In the genomic region with DNA sequence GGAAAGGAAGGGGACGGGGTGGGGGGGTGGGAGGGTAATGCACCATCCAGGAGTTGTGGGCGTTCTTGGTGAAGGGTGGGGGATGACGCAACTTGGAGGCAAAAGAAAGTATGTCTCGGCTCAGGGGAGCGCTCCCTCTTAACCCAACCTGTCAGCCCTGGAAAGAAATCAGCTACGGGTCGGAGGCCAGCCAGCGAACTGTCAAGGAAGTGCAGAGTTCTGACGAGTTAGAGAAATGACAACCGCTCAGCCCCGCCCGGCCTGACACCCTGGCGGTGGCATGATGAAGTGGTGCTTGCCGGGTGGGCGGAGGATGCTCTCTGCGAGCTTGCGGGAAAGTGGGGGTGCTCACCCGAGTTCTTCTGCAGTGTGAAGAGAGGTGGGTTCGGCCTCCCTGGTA, we compare ENCODE assay signal across 8 cellular contexts. TPM values are rescaled to one million over a fixed set of nuclear protein-coding genes. Genes with fewer than 3 reads are reported as not detected.
A peak's percentile ranks its signal among the peaks of the same experiment; 100 is the strongest.
DNase-seq lines count a peak whose midpoint lies in the region; ATAC-seq, FAIRE-seq and TF ChIP-seq lines count a peak whose summit lies in the region.
"Not testable (repeated sequence)": the region's sequence is repeated elsewhere in the genome, so short reads cannot be mapped to it uniquely, and the experiment has no call there.

No MANE protein-coding gene starts in this region.

- peak in 1 of 2 experiments; percentile 61 for DNase-seq in A549 (ENCODE audit: low read depth in 1 of 2, low spot score in 1 of 2)
- DNase-seq in GM23248, result peak; percentile 33
- peak; percentile 45 for DNase-seq in NOMO-1 treated with dmso at 0.1 percent for 144 hours (lab: John Stamatoyannopoulos, UW; ENCODE audit: unreplicated experiment)
- peak; percentile 80 for DNase-seq in activated CD4-positive, alpha-beta T cell treated with anti-CD3 and anti-CD28 coated beads, Interleukin-2, amount 10 ng/mL, durations not matched to agents 7 days and 5 days
- peak; percentile 19 for DNase-seq in fibroblast of villous mesenchyme (ENCODE audit: low read depth)
- DNase-seq in naive thymus-derived CD4-positive, alpha-beta T cell, result peak; percentile 58 to 83 (median 71)
- peak in 2 of 3 donors; percentile 47 to 52 for DNase-seq in stimulated activated CD4-positive, alpha-beta T cell treated with anti-CD3 and anti-CD28 coated beads, TNF-alpha, amount 100 ng/mL, for 1 hour (ENCODE audit: low read depth in 3 of 3, low spot score in 1 of 3)

- peaks cover 17% of the 10 kb centered on the region; the same call in 2 of the 3 replicates for H3K4me1 ChIP-seq in A549
- not testable (repeated sequence) for H3K4me1 ChIP-seq in GM23248 (ENCODE audit: insufficient read depth); naive thymus-derived CD4-positive, alpha-beta T cell (ENCODE audit: control insufficient read depth in 2 of 2, insufficient read depth in 2 of 2, low read length in 2 of 2)

- peak overlapping the region; percentile 14 for H3K4me3 Mint-ChIP-seq in activated CD4-positive, alpha-beta T cell treated with anti-CD3 and anti-CD28 coated beads, Interleukin-2, amount 10 ng/mL, durations not matched to agents 7 days and 5 days
- H3K4me3 Mint-ChIP-seq in activated naive CD8-positive, alpha-beta T cell, result peak overlapping the region; percentile 49
- peak overlapping the region; percentile 59 to 80 (median 78) for H3K4me3 Mint-ChIP-seq in naive thymus-derived CD4-positive, alpha-beta T cell

- not testable (repeated sequence) for H3K4me3 ChIP-seq in A549; GM23248; fibroblast of villous mesenchyme (ENCODE audit: low read depth, low read length); naive thymus-derived CD4-positive, alpha-beta T cell (ENCODE audit: low read length)

- intact Hi-C loops in naive thymus-derived CD4-positive, alpha-beta T cell (cut with micrococcal nuclease), result loop anchor here in 1 of 2 donors (1.0 to 2.0 kb wide), 2 partner anchors 15 to 67 kb away; a partner anchor contains a TSS

- H3K27ac ChIP-seq in A549, result peak overlapping the region; percentile 69; a peak in 4 of 6 replicates
- not testable (repeated sequence) for H3K27ac ChIP-seq in GM23248; naive thymus-derived CD4-positive, alpha-beta T cell (ENCODE audit: low read depth, low read length)

- not testable (repeated sequence) for H3K27ac Mint-ChIP-seq in activated CD4-positive, alpha-beta T cell treated with anti-CD3 and anti-CD28 coated beads, Interleukin-2, amount 10 ng/mL, durations not matched to agents 7 days and 5 days; activated naive CD8-positive, alpha-beta T cell
- H3K27ac Mint-ChIP-seq in naive thymus-derived CD4-positive, alpha-beta T cell, result peak overlapping the region in 6 of 9 donors; percentile 8 to 83 (median 68)

- not testable (repeated sequence) for H3K9me2 ChIP-seq in GM23248 (ENCODE audit: insufficient read depth)

- not testable (repeated sequence) for TF ChIP-seq EP300 in A549 (IDR thresholded peaks at IDR 0.05)

- in situ Hi-C loops in GM23248 (cut with MboI), result not testable (repeated sequence)

- POLR2A ChIA-PET in A549 (lab: Yijun Ruan, JAX); naive thymus-derived CD4-positive, alpha-beta T cell (lab: Charles Lee): not testable (repeated sequence)
- POLR2A ChIA-PET in activated CD4-positive, alpha-beta T cell treated with anti-CD3 and anti-CD28 coated beads, Interleukin-2, amount 10 ng/mL, durations not matched to agents 7 days and 5 days (lab: Charles Lee), result interaction anchor here (1.2 kb wide), 1 partner anchor 84 kb away, joined by 5 read pairs; no protein-coding TSS in a partner anchor

- H3K36me3 ChIP-seq in GM23248 (ENCODE audit: low read depth); naive thymus-derived CD4-positive, alpha-beta T cell (ENCODE audit: control insufficient read depth in 2 of 3, insufficient read depth in 3 of 3, low read length in 3 of 3): not testable (repeated sequence)

- not testable (repeated sequence) for H3K27me3 ChIP-seq in GM23248 (replicated peaks; ENCODE audit: insufficient read depth); naive thymus-derived CD4-positive, alpha-beta T cell (ENCODE audit: control insufficient read depth in 2 of 2, insufficient read depth in 2 of 2, low read length in 2 of 2)

- WGBS in A549 (ENCODE audit: missing lambda C conversion rate), result 5% methylated on average over 15 of the region's 19 CpGs
- WGBS in GM23248 (ENCODE audit: low coverage in 1 of 2, low lambda C conversion rate in 2 of 2, missing lambda C conversion rate in 2 of 2), 2 experiments, result 3 to 5% methylated on average over 15 to 19 of the region's 19 CpGs

- peak overlapping the region; percentile 67 for H3K4me2 ChIP-seq in A549
- not testable (repeated sequence) for H3K4me2 ChIP-seq in GM23248 (ENCODE audit: unreplicated experiment)

- not testable (repeated sequence) for H3K27me3 Mint-ChIP-seq in activated CD4-positive, alpha-beta T cell treated with anti-CD3 and anti-CD28 coated beads, Interleukin-2, amount 10 ng/mL, durations not matched to agents 7 days and 5 days; activated naive CD8-positive, alpha-beta T cell; naive thymus-derived CD4-positive, alpha-beta T cell

- H3K36me3 Mint-ChIP-seq in activated CD4-positive, alpha-beta T cell treated with anti-CD3 and anti-CD28 coated beads, Interleukin-2, amount 10 ng/mL, durations not matched to agents 7 days and 5 days (ENCODE audit: low read depth); activated naive CD8-positive, alpha-beta T cell; naive thymus-derived CD4-positive, alpha-beta T cell: not testable (repeated sequence)

- not testable (repeated sequence) for H3K9ac ChIP-seq in GM23248

- peaks cover 15% of the 10 kb centered on the region; the same call in 1 of the 2 replicates for H3F3A ChIP-seq in GM23248 (ENCODE audit: insufficient read depth)

- CTCF ChIA-PET in A549 (lab: Yijun Ruan, JAX), result interaction anchor here (2.0 kb wide), 1 partner anchor 128 kb away, joined by 7 read pairs; no protein-coding TSS in a partner anchor
- CTCF ChIA-PET in activated CD4-positive, alpha-beta T cell treated with anti-CD3 and anti-CD28 coated beads, Interleukin-2, amount 10 ng/mL, durations not matched to agents 7 days and 5 days (lab: Charles Lee), result interaction anchor here (0.6 to 1.7 kb wide), 6 partner anchors 10 to 95 kb away, joined by 3 to 6 read pairs (median 3); no protein-coding TSS in a partner anchor
- CTCF ChIA-PET in naive thymus-derived CD4-positive, alpha-beta T cell (lab: Charles Lee), result interaction anchor here (0.6 to 1.1 kb wide), 4 partner anchors 68 to 1479 kb away, joined by 3 to 4 read pairs (median 3); no protein-coding TSS in a partner anchor

- FAIRE-seq in A549 (lab: Jason Lieb, UNC), result not testable (repeated sequence)

- not testable (repeated sequence) for TF ChIP-seq POLR2A in A549 (IDR thresholded peaks at IDR 0.05; ENCODE audit: low read length)

- TF ChIP-seq RAD21 in A549 (conservative IDR thresholded peaks at IDR 0.05 in 1 of 2, IDR thresholded peaks at IDR 0.05 in 1 of 2), result not testable (repeated sequence)

- TF ChIP-seq CTCF in A549 (IDR thresholded peaks at IDR 0.05), result not testable (repeated sequence)
- TF ChIP-seq CTCF in fibroblast of villous mesenchyme (IDR thresholded peaks at IDR 0.05; ENCODE audit: insufficient read depth, low read depth, low read length), result peak; percentile 24

- H3K9me3 Mint-ChIP-seq in activated CD4-positive, alpha-beta T cell treated with anti-CD3 and anti-CD28 coated beads, Interleukin-2, amount 10 ng/mL, durations not matched to agents 7 days and 5 days; activated naive CD8-positive, alpha-beta T cell (ENCODE audit: low read depth); naive thymus-derived CD4-positive, alpha-beta T cell: not testable (repeated sequence)

- ATAC-seq in A549, result peak; percentile 66 to 76; a peak in 5 of 6 replicates
- peak; percentile 93 for ATAC-seq in naive thymus-derived CD4-positive, alpha-beta T cell

- not testable (repeated sequence) for H2AFZ ChIP-seq in GM23248

- peaks cover 22% of the 10 kb centered on the region for H3K4me1 Mint-ChIP-seq in activated CD4-positive, alpha-beta T cell treated with anti-CD3 and anti-CD28 coated beads, Interleukin-2, amount 10 ng/mL, durations not matched to agents 7 days and 5 days
- peaks cover 11% of the 10 kb centered on the region for H3K4me1 Mint-ChIP-seq in activated naive CD8-positive, alpha-beta T cell (ENCODE audit: low read depth)
- peaks cover 10 to 17% (median 14%) of the 10 kb centered on the region in 7 donors for H3K4me1 Mint-ChIP-seq in naive thymus-derived CD4-positive, alpha-beta T cell

- H3K79me2 ChIP-seq in GM23248 (ENCODE audit: insufficient read depth), result not testable (repeated sequence)

- not testable (repeated sequence) for H3K9me3 ChIP-seq in A549; GM23248 (ENCODE audit: low read depth); naive thymus-derived CD4-positive, alpha-beta T cell (ENCODE audit: control insufficient read depth in 2 of 3, low read length in 3 of 3)

- H4K20me1 ChIP-seq in GM23248 (ENCODE audit: insufficient read depth), result not testable (repeated sequence)

RNA-seq across cellular contexts. Expression of a gene that starts 15.4 kb away (rescaled TPM):
- 3.9 and 5.6 TPM in 2 replicates for polyA plus RNA-seq in A549 (2011; rRNA removed)
- polyA plus RNA-seq in A549 (2012; cell fraction: cytosol; rRNA removed), result 5.9 and 7.9 TPM in 2 replicates
- polyA plus RNA-seq in A549 (2012; cell fraction: nucleus; rRNA removed), result 14.3 and 26.1 TPM in 2 replicates
- 5.4 to 7.4 TPM (median 6.0 TPM) in 3 replicates for polyA plus RNA-seq in A549 (2017; fragmentation: RNase III; extraction: RNeasy Plus Mini Kit Qiagen cat#74134 plus additional on column Dnase treatment)
- 9.9 and 18.0 TPM in 2 replicates for polyA minus RNA-seq in A549 (2011; rRNA and poly(A)+ RNA removed)
- 3.0 and 3.8 TPM in 2 replicates for total RNA-seq in GM23248 (2014; rRNA removed; shearing (Covaris generic))
- 0.75 and 1.0 TPM in 2 replicates for polyA plus RNA-seq in GM23248 (2016; fragmentation: Nextera tagmentation; extraction: Ambion mirVana)
- total RNA-seq in activated CD4-positive, alpha-beta T cell treated with anti-CD3 and anti-CD28 coated beads, Interleukin-2, amount 10 ng/mL, durations not matched to agents 7 days and 5 days, result 10 to 100 TPM; 12.5 to 14.0 TPM
- total RNA-seq in fibroblast of villous mesenchyme, result 1.7 and 1.9 TPM in 2 replicates
- 10 to 100 TPM; 12.4 to 39.4 (median 37.8) TPM for total RNA-seq in naive thymus-derived CD4-positive, alpha-beta T cell
- 1 to 10 TPM in 1 of 2 donors, under 1 TPM in 1; 0.72 to 3.0 TPM for polyA plus RNA-seq in naive thymus-derived CD4-positive, alpha-beta T cell

Comparison
In these comparisons a context has a peak if more than half of its experiments do, and no peak if none do; other contexts are left out.
1. H3K4me3 Mint-ChIP-seq: peak in every context shown above with its lines; median percentile 78 in naive thymus-derived CD4-positive, alpha-beta T cell; 49 in activated naive CD8-positive, alpha-beta T cell; 14 in activated CD4-positive, alpha-beta T cell treated with anti-CD3 and anti-CD28 coated beads, Interleukin-2, amount 10 ng/mL, durations not matched to agents 7 days and 5 days.